Comparison of ENCODE assay signal across 18 cellular contexts in the genomic region with DNA sequence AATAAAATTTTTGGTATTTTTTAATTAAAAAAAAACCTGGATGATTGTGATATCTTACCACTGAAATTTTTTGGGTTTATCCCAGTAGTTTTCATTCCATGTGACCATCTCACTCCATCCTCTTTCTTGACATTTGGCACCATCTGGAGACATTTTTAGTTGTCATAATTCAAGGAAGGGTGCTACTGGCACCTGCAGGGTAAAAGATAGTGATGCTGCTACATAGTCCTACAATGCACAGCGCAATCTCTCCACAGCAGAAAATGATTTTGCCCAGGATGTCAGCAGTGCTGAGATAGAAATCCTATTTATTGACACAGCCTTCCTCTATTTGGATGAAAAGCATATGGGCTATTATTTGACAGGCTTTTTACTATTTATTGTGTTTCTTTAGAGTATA.
"Had no signal": no experiment of that assay in that cellular context is flagged by ENCODE, and none has a peak within 500 bp of the region (broad histone marks: within the 10 kb centered on the region; RNA-seq: fewer than 3 reads in every experiment).

No MANE protein-coding gene starts in this region.

- ATAC-seq: activated T-cell treated with anti-CD3 and anti-CD28 coated beads, Interleukin-2, amount 50 U/mL, for 4 hours; heart right ventricle; left lobe of liver; natural killer cell; right lobe of liver; stimulated activated naive B cell treated with anti-CD40 and anti-IgM and Interleukin-4, amounts not matched to agents 10 μg/mL and 1 μg/mL and 100 μg/mL, for 72 hours had no signal

- H3K9me3 ChIP-seq: esophagus squamous epithelium, prostate gland, right lobe of liver, tibial nerve had no signal

- H3K27me3 ChIP-seq: brain microvascular endothelial cell, esophagus squamous epithelium, heart right ventricle, right lobe of liver, tibial nerve had no signal

- DNase-seq: activated CD4-positive, alpha-beta memory T cell treated with anti-CD3 and anti-CD28 coated beads for 36 hours; activated gamma-delta T cell; activated T-cell treated with anti-CD3 and anti-CD28 coated beads, Interleukin-2, amount 50 U/mL, for 4 hours; amygdala; brain microvascular endothelial cell; cerebellar nuclear complex; esophagus squamous epithelium; foreskin melanocyte; heart right ventricle; islet precursor cell; natural killer cell; nucleus accumbens; right lobe of liver; stimulated activated naive B cell treated with anti-CD40 and anti-IgM and Interleukin-4, amounts not matched to agents 10 μg/mL and 1 μg/mL and 100 μg/mL, for 72 hours had no signal

- H3K27ac ChIP-seq: brain microvascular endothelial cell, esophagus squamous epithelium, heart right ventricle, prostate gland, right lobe of liver, tibial nerve had no signal

- FAIRE-seq: endometrium had no signal

- H3K4me1 ChIP-seq: prostate gland, right lobe of liver had no signal

- H3K36me3 ChIP-seq: brain microvascular endothelial cell, prostate gland, right lobe of liver had no signal

- H3K4me3 ChIP-seq: esophagus squamous epithelium, heart right ventricle, prostate gland, right lobe of liver, tibial nerve had no signal
